13 cellular contexts compared by ENCODE assay signal in genomic region chr19:41868120-41868988, GRCh38. TPM values are rescaled to one million over a fixed set of nuclear protein-coding genes. Genes with fewer than 3 reads are reported as not detected.
DNase-seq lines count a peak whose midpoint lies in the region; FAIRE-seq and TF ChIP-seq lines count a peak whose summit lies in the region.
"Had no signal": no experiment of that assay in that cellular context is flagged by ENCODE, and none has a peak within 500 bp of the region (broad histone marks: within the 10 kb centered on the region; RNA-seq: fewer than 3 reads in every experiment).

No MANE protein-coding gene starts in this region.

- H4K91ac ChIP-seq in H1 (replicated peaks; ENCODE audit: insufficient read length, low read length), result no peak overlapping the region

- H2BK120ac ChIP-seq in H1 (replicated peaks; ENCODE audit: low read depth, low read length), result no peak overlapping the region

- H3K4me2 ChIP-seq in OCI-LY3 (ENCODE audit: low read length) (no peak overlapping the region), H1 (ENCODE audit: insufficient read depth in 1 of 2, low read depth in 2 of 2, low read length in 2 of 2) (no peak overlapping the region)

- no peak overlapping the region for H3K18ac ChIP-seq in H1 (ENCODE audit: extremely low read depth, low read length)

- peak overlapping the region; percentile 21 for H3K27ac ChIP-seq in OCI-LY3 (ENCODE audit: low read length)
- H3K27ac ChIP-seq in H1 (ENCODE audit: low read depth, low read length), result peak overlapping the region; percentile 41; the same call in 1 of the 2 replicates
- H3K27ac ChIP-seq in subcutaneous abdominal adipose tissue (ENCODE audit: low read depth, low read length), result no peak overlapping the region
- H3K27ac ChIP-seq in uterus, result no peak overlapping the region
- H3K27ac ChIP-seq: C4-2B had no signal

- intact Hi-C loops in uterus (cut with DNase I; ENCODE audit: low total_unique reads), result no loop called here

- H4K8ac ChIP-seq in H1 (ENCODE audit: extremely low read depth, insufficient read depth, low read length), result peak overlapping the region; percentile 74

- no peak overlapping the region for H3K56ac ChIP-seq in H1 (replicated peaks; ENCODE audit: insufficient read length, low read depth, low read length)

- H4K20me1 ChIP-seq in OCI-LY3 (ENCODE audit: insufficient read depth, low read length), result peaks cover 84% of the 10 kb centered on the region
- peaks cover 37 to 48% of the 10 kb centered on the region in 2 experiments for H4K20me1 ChIP-seq in H1 (replicated peaks in 1 of 2; ENCODE audit: control insufficient read depth in 1 of 2, insufficient read depth in 2 of 2, low read length in 2 of 2)

- H3K4me3 ChIP-seq in OCI-LY3 (ENCODE audit: low read length) (no peak overlapping the region), H1 (ENCODE audit: extremely low read depth in 1 of 4, insufficient read depth in 2 of 4, low read depth in 3 of 4, low read length in 4 of 4) (no peak overlapping the region), subcutaneous abdominal adipose tissue (ENCODE audit: low read depth in 1 of 5, low read length in 5 of 5) (no peak overlapping the region), uterus (no peak overlapping the region)

- no peaks in the 10 kb centered on the region for H3K23me2 ChIP-seq in H1 (ENCODE audit: low read depth, low read length)

- no peak overlapping the region for H2BK12ac ChIP-seq in H1 (ENCODE audit: low read depth, low read length)

- WGBS in H1 (ENCODE audit: extremely low coverage in 1 of 2, insufficient coverage in 1 of 2, insufficient read length in 1 of 2, insufficient replicate concordance in 2 of 2, low coverage in 1 of 2, low lambda C conversion rate in 2 of 2, missing lambda C conversion rate in 1 of 2), 2 experiments, result 87% methylated on average over 9 of the region's 10 CpGs; no CpG with 5 or more reads in 1 of the 2 experiments

- POLR2A ChIA-PET in H1 (lab: Charles Lee; ENCODE audit: partially characterized antibody), result interaction anchor here (0.6 to 13.9 kb wide), 21 partner anchors 6 to 692 kb away, joined by 3 to 298 read pairs (median 4); partner anchors contain the start of genes ARHGEF1, B9D2, CD79A and RABAC1

- no peak for TF ChIP-seq RAD21 in H1 (IDR thresholded peaks at IDR 0.05 in 1 of 2, conservative IDR thresholded peaks at IDR 0.05 in 1 of 2; ENCODE audit: low read depth in 2 of 2, low read length in 2 of 2)

- peaks cover 68% of the 10 kb centered on the region for H3K36me3 ChIP-seq in OCI-LY3 (replicated peaks; ENCODE audit: low read depth, low read length)
- peaks cover 45 to 82% (median 71%) of the 10 kb centered on the region in 4 experiments for H3K36me3 ChIP-seq in H1 (ENCODE audit: control insufficient read depth in 2 of 4, insufficient read depth in 4 of 4, low read length in 3 of 4)
- peaks cover 0 to 67% (median 61%) of the 10 kb centered on the region in 5 donors for H3K36me3 ChIP-seq in subcutaneous abdominal adipose tissue (ENCODE audit: control insufficient read depth in 5 of 5, insufficient read depth in 5 of 5, low read length in 5 of 5)
- no peaks in the 10 kb centered on the region for H3K36me3 ChIP-seq in uterus

- CTCF ChIA-PET in activated naive CD4-positive, alpha-beta T cell treated with anti-CD3 and anti-CD28 coated beads, Interleukin-2, amount 10 ng/mL, durations not matched to agents 7 days and 5 days (lab: Charles Lee), result interaction anchor here (0.8 to 1.4 kb wide), 2 partner anchors 18 to 83 kb away, joined by 3 to 4 read pairs; no protein-coding TSS in a partner anchor
- CTCF ChIA-PET in H1 (lab: Charles Lee; ENCODE audit: partially characterized antibody), result interaction anchor here (0.9 to 1.5 kb wide), 6 partner anchors 9 to 76 kb away, joined by 3 to 6 read pairs (median 4); partner anchors contain the start of gene CD79A

- H2AK5ac ChIP-seq in H1 (ENCODE audit: low read depth, low read length), result no peak overlapping the region

- H3K4me3 Mint-ChIP-seq in activated naive CD4-positive, alpha-beta T cell treated with anti-CD3 and anti-CD28 coated beads, Interleukin-2, amount 10 ng/mL, durations not matched to agents 7 days and 5 days, result peak overlapping the region; percentile 2

- no peaks in the 10 kb centered on the region for H3K9me3 ChIP-seq in OCI-LY3 (ENCODE audit: insufficient read depth, low read length)
- H3K9me3 ChIP-seq in H1 (ENCODE audit: insufficient read depth in 2 of 2, low read depth in 1 of 2, low read length in 1 of 2), result no peaks in the 10 kb centered on the region
- H3K9me3 ChIP-seq in subcutaneous abdominal adipose tissue (ENCODE audit: control insufficient read depth in 5 of 5, low read length in 5 of 5), result no peaks in the 10 kb centered on the region
- H3K9me3 ChIP-seq in uterus, result no peaks in the 10 kb centered on the region

- H3K79me1 ChIP-seq in H1 (ENCODE audit: low read depth, low read length), result peaks cover 16% of the 10 kb centered on the region

- peak overlapping the region; percentile 89 for H3K27ac Mint-ChIP-seq in activated naive CD4-positive, alpha-beta T cell treated with anti-CD3 and anti-CD28 coated beads, Interleukin-2, amount 10 ng/mL, durations not matched to agents 7 days and 5 days

- H3K27me3 ChIP-seq in OCI-LY3 (ENCODE audit: low read depth, low read length) (no peaks in the 10 kb centered on the region), H1 (replicated peaks in 1 of 4; ENCODE audit: control insufficient read depth in 3 of 4, extremely low read depth in 1 of 4, insufficient read depth in 3 of 4, low read length in 3 of 4) (no peaks in the 10 kb centered on the region), subcutaneous abdominal adipose tissue (ENCODE audit: control insufficient read depth in 5 of 5, insufficient read depth in 4 of 5, low read length in 5 of 5) (no peaks in the 10 kb centered on the region), uterus (no peaks in the 10 kb centered on the region)

- H3K14ac ChIP-seq in H1 (ENCODE audit: insufficient read length), result no peak overlapping the region

- H2BK20ac ChIP-seq in H1 (ENCODE audit: low read length), result no peak overlapping the region

- no peak for TF ChIP-seq EP300 in H1 (IDR thresholded peaks at IDR 0.05; ENCODE audit: borderline replicate concordance in 1 of 2, low read depth in 2 of 2, low read length in 2 of 2)

- H3K4me1 Mint-ChIP-seq in activated naive CD4-positive, alpha-beta T cell treated with anti-CD3 and anti-CD28 coated beads, Interleukin-2, amount 10 ng/mL, durations not matched to agents 7 days and 5 days, result peaks cover 85% of the 10 kb centered on the region

- H3K9ac ChIP-seq in OCI-LY3 (ENCODE audit: low read length) (no peak overlapping the region), H1 (replicated peaks in 1 of 4; ENCODE audit: extremely low read depth in 1 of 4, low read depth in 3 of 4, low read length in 3 of 4) (peak overlapping the region in 2 of 4 experiments; percentile 1 to 6; a peak in 3 of 7 replicates), subcutaneous abdominal adipose tissue (ENCODE audit: low read length in 5 of 5) (peak overlapping the region in 3 of 5 donors; percentile 36 to 55 (median 43))

- no peak for DNase-seq in activated naive CD4-positive, alpha-beta T cell treated with anti-CD3 and anti-CD28 coated beads, Interleukin-2, amount 10 ng/mL, durations not matched to agents 7 days and 5 days
- no peak for DNase-seq in activated naive CD4-positive, alpha-beta T cell (lab: John Stamatoyannopoulos, UW)
- DNase-seq in H1 (ENCODE audit: low read depth in 1 of 2, low spot score in 2 of 2), result no peak
- no peak for DNase-seq in uterus
- DNase-seq in GM03348 (ENCODE audit: low spot score), result no peak
- no peak for DNase-seq in NCI-H1694 treated with DMSO at 0.1 percent for 48 hours (lab: John Stamatoyannopoulos, UW)
- DNase-seq: activated CD4-positive, alpha-beta T cell treated with anti-CD3 and anti-CD28 coated beads for 4 hours; erythroblast; NCI-H226; stimulated activated CD4-positive, alpha-beta T cell treated with anti-CD3 and anti-CD28 coated beads, Interleukin-4, amount 100 ng/mL, for 24 hours had no signal

- no peak for FAIRE-seq in H1 (lab: Jason Lieb, UNC)

- H3K79me2 ChIP-seq in OCI-LY3 (ENCODE audit: low read length) (peaks cover 54% of the 10 kb centered on the region), H1 (ENCODE audit: control insufficient read depth in 1 of 2, insufficient read depth in 2 of 2, low read length in 2 of 2) (peaks cover 2 to 43% of the 10 kb centered on the region in 2 experiments; a peak in 3 of 4 replicates)

- no peak overlapping the region for H2BK15ac ChIP-seq in H1 (ENCODE audit: low read length)

- no peak for TF ChIP-seq CTCF in OCI-LY3 (IDR thresholded peaks at IDR 0.05; ENCODE audit: low read depth, low read length)
- TF ChIP-seq CTCF in H1 (IDR thresholded peaks at IDR 0.05; ENCODE audit: control extremely low read depth in 1 of 3, insufficient read depth in 1 of 3, low read depth in 1 of 3, low read length in 3 of 3), result no peak
- TF ChIP-seq CTCF in uterus (IDR thresholded peaks at IDR 0.05), result no peak

- H2AFZ ChIP-seq in OCI-LY3 (ENCODE audit: low read depth, low read length) (no peak overlapping the region), H1 (ENCODE audit: low read length) (no peak overlapping the region)

- TF ChIP-seq POLR2A in H1 (IDR thresholded peaks at IDR 0.05; ENCODE audit: control extremely low read depth in 1 of 2, low read depth in 2 of 2, low read length in 2 of 2) (peak; percentile 31 to 64), uterus (IDR thresholded peaks at IDR 0.05) (no peak)

- no peaks in the 10 kb centered on the region for H3K27me3 Mint-ChIP-seq in activated naive CD4-positive, alpha-beta T cell treated with anti-CD3 and anti-CD28 coated beads, Interleukin-2, amount 10 ng/mL, durations not matched to agents 7 days and 5 days

- peaks cover 65% of the 10 kb centered on the region for H3K36me3 Mint-ChIP-seq in activated naive CD4-positive, alpha-beta T cell treated with anti-CD3 and anti-CD28 coated beads, Interleukin-2, amount 10 ng/mL, durations not matched to agents 7 days and 5 days

- H2BK5ac ChIP-seq in H1 (ENCODE audit: low read depth, low read length), result no peak overlapping the region

- H3K23ac ChIP-seq in H1 (ENCODE audit: insufficient read length), result no peak overlapping the region

- H3K4ac ChIP-seq in H1 (replicated peaks; ENCODE audit: insufficient read length, low read depth, low read length), result no peak overlapping the region

- H4K5ac ChIP-seq in H1 (ENCODE audit: insufficient read length, low read depth, low read length), result no peak overlapping the region

- peaks cover 69% of the 10 kb centered on the region for H3K4me1 ChIP-seq in OCI-LY3 (ENCODE audit: low read length)
- H3K4me1 ChIP-seq in H1 (replicated peaks in 1 of 4; ENCODE audit: control insufficient read depth in 3 of 4, insufficient read depth in 4 of 4, low read length in 3 of 4), result peaks cover 0 to 7% (median 2%) of the 10 kb centered on the region in 4 experiments; a peak in 5 of 7 replicates
- H3K4me1 ChIP-seq in subcutaneous abdominal adipose tissue (ENCODE audit: control insufficient read depth in 5 of 5, insufficient read depth in 5 of 5, low read length in 5 of 5), result peaks cover 2 to 25% (median 3%) of the 10 kb centered on the region in 5 donors
- H3K4me1 ChIP-seq in uterus, result peaks cover 0 to 4% of the 10 kb centered on the region in 2 donors

- no peaks in the 10 kb centered on the region for H3K9me3 Mint-ChIP-seq in activated naive CD4-positive, alpha-beta T cell treated with anti-CD3 and anti-CD28 coated beads, Interleukin-2, amount 10 ng/mL, durations not matched to agents 7 days and 5 days

RNA-seq across cellular contexts. Expression of gene RPS19, which starts 8.3 kb away (rescaled TPM):
- total RNA-seq in H1 (2021; fragmentation: NEBNext Ultra II Directional; extraction: Animal tissue kit (Norgen Biotek cat#: 25700)), result 2,817 and 2,831 TPM in 2 replicates
- 5,751 and 9,112 TPM in 2 replicates for polyA plus RNA-seq in H1 (2011; rRNA removed)
- polyA plus RNA-seq in H1 (2011; cell fraction: cytosol; rRNA removed), result 5,170 TPM
- polyA plus RNA-seq in H1 (2011; cell fraction: nucleus; rRNA removed), result 1,732 TPM
- 3,684 to 5,048 TPM (median 4,659 TPM) in 4 replicates for polyA plus RNA-seq in H1 (2012, experiment 1 of 2)
- 6,526 TPM for polyA plus RNA-seq in H1 (2012, experiment 2 of 2)
- polyA plus RNA-seq in H1 (2013, experiment 1 of 2), result 3,247 TPM
- 3,131 TPM for polyA plus RNA-seq in H1 (2013, experiment 2 of 2)
- polyA minus RNA-seq in H1 (2011; rRNA and poly(A)+ RNA removed), result 334 and 573 TPM in 2 replicates
- 1,472 TPM for polyA minus RNA-seq in H1 (2011; cell fraction: cytosol; rRNA and poly(A)+ RNA removed)
- polyA minus RNA-seq in H1 (2011; cell fraction: nucleus; rRNA and poly(A)+ RNA removed), result 675 TPM
- 1,000 to 10,000 TPM in 2 of 4 donors, 100 to 1,000 TPM in 2; 324 to 1,895 (median 1,094) TPM for total RNA-seq in uterus

RNA-seq across cellular contexts. Expression of gene CD79A, which starts 8.7 kb away (rescaled TPM):
- 0.54 TPM in 1 of 2 replicates, not detected in the other for total RNA-seq in H1 (2021; fragmentation: NEBNext Ultra II Directional; extraction: Animal tissue kit (Norgen Biotek cat#: 25700))
- polyA plus RNA-seq in H1 (2011; rRNA removed), result 0.77 and 0.83 TPM in 2 replicates
- 0.49 TPM for polyA plus RNA-seq in H1 (2011; cell fraction: cytosol; rRNA removed)
- polyA plus RNA-seq in H1 (2011; cell fraction: nucleus; rRNA removed), result 0.91 TPM
- 0.28 to 1.0 TPM (median 0.52 TPM) in 3 of 4 replicates, not detected in the other for polyA plus RNA-seq in H1 (2012, experiment 1 of 2)
- polyA plus RNA-seq in H1 (2012, experiment 2 of 2), result 0.55 TPM
- polyA plus RNA-seq in H1 (2013, experiment 1 of 2), result 0.59 TPM
- polyA plus RNA-seq in H1 (2013, experiment 2 of 2), result 0.68 TPM
- not detected in 2 replicates for polyA minus RNA-seq in H1 (2011; rRNA and poly(A)+ RNA removed)
- not detected for polyA minus RNA-seq in H1 (2011; cell fraction: cytosol; rRNA and poly(A)+ RNA removed)
- not detected for polyA minus RNA-seq in H1 (2011; cell fraction: nucleus; rRNA and poly(A)+ RNA removed)
- total RNA-seq in uterus, result under 1 TPM in 2 of 4 donors, not detected in 2; 0.29 to 0.62 TPM

RNA-seq across cellular contexts. Expression of gene ARHGEF1, which starts 14.6 kb away (rescaled TPM):
- total RNA-seq in H1 (2021; fragmentation: NEBNext Ultra II Directional; extraction: Animal tissue kit (Norgen Biotek cat#: 25700)), result 49.0 and 54.6 TPM in 2 replicates
- polyA plus RNA-seq in H1 (2011; rRNA removed), result 23.0 and 41.1 TPM in 2 replicates
- polyA plus RNA-seq in H1 (2011; cell fraction: cytosol; rRNA removed), result 35.9 TPM
- 95.3 TPM for polyA plus RNA-seq in H1 (2011; cell fraction: nucleus; rRNA removed)
- 38.4 to 51.0 TPM (median 48.8 TPM) in 4 replicates for polyA plus RNA-seq in H1 (2012, experiment 1 of 2)
- polyA plus RNA-seq in H1 (2012, experiment 2 of 2), result 35.5 TPM
- 49.6 TPM for polyA plus RNA-seq in H1 (2013, experiment 1 of 2)
- polyA plus RNA-seq in H1 (2013, experiment 2 of 2), result 44.9 TPM
- 9.4 and 11.0 TPM in 2 replicates for polyA minus RNA-seq in H1 (2011; rRNA and poly(A)+ RNA removed)
- 25.5 TPM for polyA minus RNA-seq in H1 (2011; cell fraction: cytosol; rRNA and poly(A)+ RNA removed)
- polyA minus RNA-seq in H1 (2011; cell fraction: nucleus; rRNA and poly(A)+ RNA removed), result 34.6 TPM
- 100 to 1,000 TPM in 1 of 4 donors, 10 to 100 TPM in 3; 13.5 to 118 (median 37.1) TPM for total RNA-seq in uterus

RNA-seq across cellular contexts. Expression of gene DMRTC2, which starts 23.5 kb away (rescaled TPM):
- not detected in 2 replicates for total RNA-seq in H1 (2021; fragmentation: NEBNext Ultra II Directional; extraction: Animal tissue kit (Norgen Biotek cat#: 25700))
- polyA plus RNA-seq in H1 (2011; rRNA removed), result not detected in 2 replicates
- polyA plus RNA-seq in H1 (2011; cell fraction: cytosol; rRNA removed), result not detected
- not detected for polyA plus RNA-seq in H1 (2011; cell fraction: nucleus; rRNA removed)
- polyA plus RNA-seq in H1 (2012, experiment 1 of 2), result not detected in 4 replicates
- not detected for polyA plus RNA-seq in H1 (2012, experiment 2 of 2)
- 0.04 TPM for polyA plus RNA-seq in H1 (2013, experiment 1 of 2)
- not detected for polyA plus RNA-seq in H1 (2013, experiment 2 of 2)
- not detected in 2 replicates for polyA minus RNA-seq in H1 (2011; rRNA and poly(A)+ RNA removed)
- not detected for polyA minus RNA-seq in H1 (2011; cell fraction: cytosol; rRNA and poly(A)+ RNA removed)
- polyA minus RNA-seq in H1 (2011; cell fraction: nucleus; rRNA and poly(A)+ RNA removed), result not detected
- total RNA-seq in uterus, result under 1 TPM in 1 of 4 donors, not detected in 3; 0.14 TPM

RNA-seq across cellular contexts. Expression of gene LYPD4, which starts 23.9 kb away (rescaled TPM):
- total RNA-seq in H1 (2021; fragmentation: NEBNext Ultra II Directional; extraction: Animal tissue kit (Norgen Biotek cat#: 25700)), result not detected in 2 replicates
- 0.06 TPM in 1 of 2 replicates, not detected in the other for polyA plus RNA-seq in H1 (2011; rRNA removed)
- polyA plus RNA-seq in H1 (2011; cell fraction: cytosol; rRNA removed), result not detected
- not detected for polyA plus RNA-seq in H1 (2011; cell fraction: nucleus; rRNA removed)
- polyA plus RNA-seq in H1 (2012, experiment 1 of 2), result not detected in 4 replicates
- polyA plus RNA-seq in H1 (2012, experiment 2 of 2), result not detected
- not detected for polyA plus RNA-seq in H1 (2013, experiment 1 of 2)
- not detected for polyA plus RNA-seq in H1 (2013, experiment 2 of 2)
- polyA minus RNA-seq in H1 (2011; rRNA and poly(A)+ RNA removed), result not detected in 2 replicates
- polyA minus RNA-seq in H1 (2011; cell fraction: cytosol; rRNA and poly(A)+ RNA removed), result not detected
- polyA minus RNA-seq in H1 (2011; cell fraction: nucleus; rRNA and poly(A)+ RNA removed), result not detected
- total RNA-seq in uterus, result not detected

Comparison
In these comparisons a context has a peak if more than half of its experiments do, and no peak if none do; other contexts are left out.
1. H3K27ac ChIP-seq: peak in OCI-LY3 (single experiment) and H1 (single experiment); none in subcutaneous abdominal adipose tissue (single experiment) and uterus (0 of 2).
2. POLR2A ChIP-seq: peak in H1 (2 of 2); none in uterus (0 of 2).